ENCODE assay signal across 22 cellular contexts in genomic region chr20:48550814-48551213, GRCh38.
DNase-seq lines count a peak whose midpoint lies in the region; ATAC-seq and TF ChIP-seq lines count a peak whose summit lies in the region.
"Had no signal": no experiment of that assay in that cellular context is flagged by ENCODE, and none has a peak within 500 bp of the region (broad histone marks: within the 10 kb centered on the region; RNA-seq: fewer than 3 reads in every experiment).

No MANE protein-coding gene starts in this region.

- WGBS in suprapubic skin, result 88% methylated on average over 7 of the region's 7 CpGs

- TF ChIP-seq CTCF in suprapubic skin (IDR thresholded peaks at IDR 0.05), result no peak

- TF ChIP-seq POLR2A in suprapubic skin (IDR thresholded peaks at IDR 0.05), result no peak

- no peak for DNase-seq in activated naive CD8-positive, alpha-beta T cell treated with anti-CD3 and anti-CD28 coated beads, Interleukin-2, amount 50 U/mL, for 24 hours
- no peak for DNase-seq in activated naive CD8-positive, alpha-beta T cell treated with anti-CD3 and anti-CD28 coated beads for 36 hours
- DNase-seq in MG63, result peak; percentile 55
- peak; percentile 40 for DNase-seq in astrocyte of the hippocampus (ENCODE audit: low read depth, low spot score)
- DNase-seq in effector CD8-positive, alpha-beta T cell (lab: John Stamatoyannopoulos, UW), result no peak
- no peak for DNase-seq in suprapubic skin (ENCODE audit: low spot score in 2 of 2)
- DNase-seq: 8988T; AML-193; C1 segment of cervical spinal cord; CD8-positive, alpha-beta T cell; DND-41; GOT3; HCEC 1CT; NCI-H1694; NCI-H2081; NCI-H2171; NCI-H526; SHP77; SK-N-SH had no signal

- H3K4me1 Mint-ChIP-seq in activated naive CD8-positive, alpha-beta T cell treated with anti-CD3 and anti-CD28 coated beads, Interleukin-2, amount 50 U/mL, for 24 hours, result no peaks in the 10 kb centered on the region
- H3K4me1 Mint-ChIP-seq in activated naive CD8-positive, alpha-beta T cell treated with anti-CD3 and anti-CD28 coated beads for 36 hours, result no peaks in the 10 kb centered on the region

- no peaks in the 10 kb centered on the region for H3K36me3 ChIP-seq in MG63
- H3K36me3 ChIP-seq in suprapubic skin, result no peaks in the 10 kb centered on the region

- H3K4me3 ChIP-seq in MG63, result no peak overlapping the region
- no peak overlapping the region for H3K4me3 ChIP-seq in suprapubic skin

- H3K4me1 ChIP-seq in suprapubic skin, result no peaks in the 10 kb centered on the region

- no peak overlapping the region for H3K4me3 Mint-ChIP-seq in activated naive CD8-positive, alpha-beta T cell treated with anti-CD3 and anti-CD28 coated beads, Interleukin-2, amount 50 U/mL, for 24 hours
- H3K4me3 Mint-ChIP-seq in activated naive CD8-positive, alpha-beta T cell treated with anti-CD3 and anti-CD28 coated beads for 36 hours, result no peak overlapping the region
- H3K4me3 Mint-ChIP-seq: CD8-positive, alpha-beta T cell had no signal

- H3K9me3 ChIP-seq in MG63 (no peaks in the 10 kb centered on the region), suprapubic skin (no peaks in the 10 kb centered on the region)
- H3K9me3 ChIP-seq: SK-N-SH had no signal

- ATAC-seq in activated naive CD8-positive, alpha-beta T cell treated with anti-CD3 and anti-CD28 coated beads, Interleukin-2, amount 50 U/mL, for 24 hours, result peak; percentile 42
- no peak for ATAC-seq in HG02973 (IDR thresholded peaks at IDR 0.05; ENCODE audit: unreplicated experiment)
- ATAC-seq: CD8-positive, alpha-beta T cell had no signal

- H3K27ac ChIP-seq in suprapubic skin, result no peak overlapping the region
- H3K27ac ChIP-seq: HL-60, KMS-11 had no signal

- H3K27me3 ChIP-seq in MG63, result peaks cover 16% of the 10 kb centered on the region
- H3K27me3 ChIP-seq in suprapubic skin, result no peaks in the 10 kb centered on the region

- H3K27ac Mint-ChIP-seq in activated naive CD8-positive, alpha-beta T cell treated with anti-CD3 and anti-CD28 coated beads, Interleukin-2, amount 50 U/mL, for 24 hours, result no peak overlapping the region
- no peak overlapping the region for H3K27ac Mint-ChIP-seq in activated naive CD8-positive, alpha-beta T cell treated with anti-CD3 and anti-CD28 coated beads for 36 hours
- H3K27ac Mint-ChIP-seq: CD8-positive, alpha-beta T cell had no signal

- peaks cover 4% of the 10 kb centered on the region for H3K27me3 Mint-ChIP-seq in activated naive CD8-positive, alpha-beta T cell treated with anti-CD3 and anti-CD28 coated beads, Interleukin-2, amount 50 U/mL, for 24 hours
- no peaks in the 10 kb centered on the region for H3K27me3 Mint-ChIP-seq in activated naive CD8-positive, alpha-beta T cell treated with anti-CD3 and anti-CD28 coated beads for 36 hours

- no peak for TF ChIP-seq EP300 in suprapubic skin (IDR thresholded peaks at IDR 0.05)

- H3K36me3 Mint-ChIP-seq in activated naive CD8-positive, alpha-beta T cell treated with anti-CD3 and anti-CD28 coated beads, Interleukin-2, amount 50 U/mL, for 24 hours (ENCODE audit: low read depth), result no peaks in the 10 kb centered on the region
- H3K36me3 Mint-ChIP-seq in activated naive CD8-positive, alpha-beta T cell treated with anti-CD3 and anti-CD28 coated beads for 36 hours, result no peaks in the 10 kb centered on the region
- H3K36me3 Mint-ChIP-seq: CD8-positive, alpha-beta T cell had no signal

- H3K9me3 Mint-ChIP-seq in activated naive CD8-positive, alpha-beta T cell treated with anti-CD3 and anti-CD28 coated beads, Interleukin-2, amount 50 U/mL, for 24 hours, result no peaks in the 10 kb centered on the region
- no peaks in the 10 kb centered on the region for H3K9me3 Mint-ChIP-seq in activated naive CD8-positive, alpha-beta T cell treated with anti-CD3 and anti-CD28 coated beads for 36 hours
- H3K9me3 Mint-ChIP-seq: CD8-positive, alpha-beta T cell had no signal

Comparison
In these comparisons a context has a peak if more than half of its experiments do, and no peak if none do; other contexts are left out.
1. DNase-seq: peak in MG63 (single experiment) and astrocyte of the hippocampus (single experiment); none in activated naive CD8-positive, alpha-beta T cell treated with anti-CD3 and anti-CD28 coated beads, Interleukin-2, amount 50 U/mL, for 24 hours (single experiment), activated naive CD8-positive, alpha-beta T cell treated with anti-CD3 and anti-CD28 coated beads for 36 hours (single experiment), effector CD8-positive, alpha-beta T cell (single experiment) and suprapubic skin (0 of 2).